In the genomic region with DNA sequence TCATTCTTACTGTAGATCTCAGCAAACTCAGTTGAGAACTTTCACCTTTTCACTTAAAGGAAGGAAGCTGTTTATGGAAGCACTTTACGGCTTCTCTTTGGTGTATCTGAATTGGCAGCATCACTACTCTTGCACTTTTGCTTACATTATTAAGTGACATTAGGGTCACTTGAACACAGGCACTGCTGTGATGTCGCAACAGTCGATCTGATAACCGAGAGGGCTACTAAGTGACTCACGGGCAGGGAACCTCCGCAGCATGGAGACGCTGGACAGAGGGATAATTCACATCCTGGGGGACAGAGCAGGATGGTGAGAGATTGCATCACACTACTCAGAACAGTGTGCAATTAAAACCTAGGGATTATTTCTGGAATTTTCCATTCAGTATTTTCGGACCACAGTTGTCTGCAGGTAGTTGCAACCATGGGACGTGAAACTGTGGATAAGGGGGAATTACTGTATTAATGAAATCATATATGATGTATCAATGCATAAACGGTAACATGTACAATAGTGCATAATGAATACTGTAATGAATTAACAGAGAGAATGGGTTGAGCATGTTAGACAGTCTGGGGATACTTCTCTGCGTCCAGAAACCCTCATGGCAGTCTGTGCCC, we compare ENCODE assay signal across 1 cellular context.
A peak's percentile ranks its signal among the peaks of the same experiment; 100 is the strongest.
TF ChIP-seq lines count a peak whose summit lies in the region.

No MANE protein-coding gene starts in this region.

TF ChIP-seq in HepG2, 621 proteins besides CTCF, POLR2A, EP300 and RAD21 (continued from another document and continues in another):
- TF ChIP-seq, protein P1, sequence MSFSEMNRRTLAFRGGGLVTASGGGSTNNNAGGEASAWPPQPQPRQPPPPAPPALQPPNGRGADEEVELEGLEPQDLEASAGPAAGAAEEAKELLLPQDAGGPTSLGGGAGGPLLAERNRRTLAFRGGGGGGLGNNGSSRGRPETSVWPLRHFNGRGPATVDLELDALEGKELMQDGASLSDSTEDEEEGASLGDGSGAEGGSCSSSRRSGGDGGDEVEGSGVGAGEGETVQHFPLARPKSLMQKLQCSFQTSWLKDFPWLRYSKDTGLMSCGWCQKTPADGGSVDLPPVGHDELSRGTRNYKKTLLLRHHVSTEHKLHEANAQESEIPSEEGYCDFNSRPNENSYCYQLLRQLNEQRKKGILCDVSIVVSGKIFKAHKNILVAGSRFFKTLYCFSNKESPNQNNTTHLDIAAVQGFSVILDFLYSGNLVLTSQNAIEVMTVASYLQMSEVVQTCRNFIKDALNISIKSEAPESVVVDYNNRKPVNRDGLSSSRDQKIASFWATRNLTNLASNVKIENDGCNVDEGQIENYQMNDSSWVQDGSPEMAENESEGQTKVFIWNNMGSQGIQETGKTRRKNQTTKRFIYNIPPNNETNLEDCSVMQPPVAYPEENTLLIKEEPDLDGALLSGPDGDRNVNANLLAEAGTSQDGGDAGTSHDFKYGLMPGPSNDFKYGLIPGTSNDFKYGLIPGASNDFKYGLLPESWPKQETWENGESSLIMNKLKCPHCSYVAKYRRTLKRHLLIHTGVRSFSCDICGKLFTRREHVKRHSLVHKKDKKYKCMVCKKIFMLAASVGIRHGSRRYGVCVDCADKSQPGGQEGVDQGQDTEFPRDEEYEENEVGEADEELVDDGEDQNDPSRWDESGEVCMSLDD (CRISPR knock-in tag; IDR thresholded peaks at IDR 0.05; ENCODE audit: borderline replicate concordance): peak; percentile 50; the same call in 1 of the 2 replicates
- TF ChIP-seq KDM5A (IDR thresholded peaks at IDR 0.05; ENCODE audit: borderline replicate concordance, low read length): no peak
- TF ChIP-seq ZNF850 (CRISPR knock-in tag; conservative IDR thresholded peaks at IDR 0.05): no peak
- no peak for TF ChIP-seq ATF7 (IDR thresholded peaks at IDR 0.05)
- no peak for TF ChIP-seq ATF7 (CRISPR knock-in tag; IDR thresholded peaks at IDR 0.05)
- no peak for TF ChIP-seq FOXA1 (IDR thresholded peaks at IDR 0.05)
- TF ChIP-seq FOXA1 (CRISPR knock-in tag; IDR thresholded peaks at IDR 0.05): no peak
- TF ChIP-seq SPEN (CRISPR knock-in tag; IDR thresholded peaks at IDR 0.05; ENCODE audit: low read depth): no peak
- TF ChIP-seq MXD4 (CRISPR knock-in tag; IDR thresholded peaks at IDR 0.05): no peak
- no peak for TF ChIP-seq RFX5 (IDR thresholded peaks at IDR 0.05; ENCODE audit: low read depth, low read length)
- TF ChIP-seq ZNF280D (CRISPR knock-in tag; IDR thresholded peaks at IDR 0.05): no peak
- TF ChIP-seq, protein P2, sequence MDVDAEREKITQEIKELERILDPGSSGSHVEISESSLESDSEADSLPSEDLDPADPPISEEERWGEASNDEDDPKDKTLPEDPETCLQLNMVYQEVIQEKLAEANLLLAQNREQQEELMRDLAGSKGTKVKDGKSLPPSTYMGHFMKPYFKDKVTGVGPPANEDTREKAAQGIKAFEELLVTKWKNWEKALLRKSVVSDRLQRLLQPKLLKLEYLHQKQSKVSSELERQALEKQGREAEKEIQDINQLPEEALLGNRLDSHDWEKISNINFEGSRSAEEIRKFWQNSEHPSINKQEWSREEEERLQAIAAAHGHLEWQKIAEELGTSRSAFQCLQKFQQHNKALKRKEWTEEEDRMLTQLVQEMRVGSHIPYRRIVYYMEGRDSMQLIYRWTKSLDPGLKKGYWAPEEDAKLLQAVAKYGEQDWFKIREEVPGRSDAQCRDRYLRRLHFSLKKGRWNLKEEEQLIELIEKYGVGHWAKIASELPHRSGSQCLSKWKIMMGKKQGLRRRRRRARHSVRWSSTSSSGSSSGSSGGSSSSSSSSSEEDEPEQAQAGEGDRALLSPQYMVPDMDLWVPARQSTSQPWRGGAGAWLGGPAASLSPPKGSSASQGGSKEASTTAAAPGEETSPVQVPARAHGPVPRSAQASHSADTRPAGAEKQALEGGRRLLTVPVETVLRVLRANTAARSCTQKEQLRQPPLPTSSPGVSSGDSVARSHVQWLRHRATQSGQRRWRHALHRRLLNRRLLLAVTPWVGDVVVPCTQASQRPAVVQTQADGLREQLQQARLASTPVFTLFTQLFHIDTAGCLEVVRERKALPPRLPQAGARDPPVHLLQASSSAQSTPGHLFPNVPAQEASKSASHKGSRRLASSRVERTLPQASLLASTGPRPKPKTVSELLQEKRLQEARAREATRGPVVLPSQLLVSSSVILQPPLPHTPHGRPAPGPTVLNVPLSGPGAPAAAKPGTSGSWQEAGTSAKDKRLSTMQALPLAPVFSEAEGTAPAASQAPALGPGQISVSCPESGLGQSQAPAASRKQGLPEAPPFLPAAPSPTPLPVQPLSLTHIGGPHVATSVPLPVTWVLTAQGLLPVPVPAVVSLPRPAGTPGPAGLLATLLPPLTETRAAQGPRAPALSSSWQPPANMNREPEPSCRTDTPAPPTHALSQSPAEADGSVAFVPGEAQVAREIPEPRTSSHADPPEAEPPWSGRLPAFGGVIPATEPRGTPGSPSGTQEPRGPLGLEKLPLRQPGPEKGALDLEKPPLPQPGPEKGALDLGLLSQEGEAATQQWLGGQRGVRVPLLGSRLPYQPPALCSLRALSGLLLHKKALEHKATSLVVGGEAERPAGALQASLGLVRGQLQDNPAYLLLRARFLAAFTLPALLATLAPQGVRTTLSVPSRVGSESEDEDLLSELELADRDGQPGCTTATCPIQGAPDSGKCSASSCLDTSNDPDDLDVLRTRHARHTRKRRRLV (CRISPR knock-in tag; IDR thresholded peaks at IDR 0.05): no peak
- peak; percentile 52; the same call in 1 of the 2 replicates for TF ChIP-seq HOXA3 (CRISPR knock-in tag; IDR thresholded peaks at IDR 0.05)
- TF ChIP-seq, protein P3, sequence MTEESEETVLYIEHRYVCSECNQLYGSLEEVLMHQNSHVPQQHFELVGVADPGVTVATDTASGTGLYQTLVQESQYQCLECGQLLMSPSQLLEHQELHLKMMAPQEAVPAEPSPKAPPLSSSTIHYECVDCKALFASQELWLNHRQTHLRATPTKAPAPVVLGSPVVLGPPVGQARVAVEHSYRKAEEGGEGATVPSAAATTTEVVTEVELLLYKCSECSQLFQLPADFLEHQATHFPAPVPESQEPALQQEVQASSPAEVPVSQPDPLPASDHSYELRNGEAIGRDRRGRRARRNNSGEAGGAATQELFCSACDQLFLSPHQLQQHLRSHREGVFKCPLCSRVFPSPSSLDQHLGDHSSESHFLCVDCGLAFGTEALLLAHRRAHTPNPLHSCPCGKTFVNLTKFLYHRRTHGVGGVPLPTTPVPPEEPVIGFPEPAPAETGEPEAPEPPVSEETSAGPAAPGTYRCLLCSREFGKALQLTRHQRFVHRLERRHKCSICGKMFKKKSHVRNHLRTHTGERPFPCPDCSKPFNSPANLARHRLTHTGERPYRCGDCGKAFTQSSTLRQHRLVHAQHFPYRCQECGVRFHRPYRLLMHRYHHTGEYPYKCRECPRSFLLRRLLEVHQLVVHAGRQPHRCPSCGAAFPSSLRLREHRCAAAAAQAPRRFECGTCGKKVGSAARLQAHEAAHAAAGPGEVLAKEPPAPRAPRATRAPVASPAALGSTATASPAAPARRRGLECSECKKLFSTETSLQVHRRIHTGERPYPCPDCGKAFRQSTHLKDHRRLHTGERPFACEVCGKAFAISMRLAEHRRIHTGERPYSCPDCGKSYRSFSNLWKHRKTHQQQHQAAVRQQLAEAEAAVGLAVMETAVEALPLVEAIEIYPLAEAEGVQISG (CRISPR knock-in tag; IDR thresholded peaks at IDR 0.05): no peak; the same call in 1 of the 2 replicates
- TF ChIP-seq SRF (IDR thresholded peaks at IDR 0.05; ENCODE audit: low read depth, low read length): no peak
- TF ChIP-seq GABPA (IDR thresholded peaks at IDR 0.05; ENCODE audit: low read depth, low read length): no peak
- no peak for TF ChIP-seq GABPA (CRISPR knock-in tag; IDR thresholded peaks at IDR 0.05; ENCODE audit: low read depth)
- peak; percentile 50 for TF ChIP-seq PAXIP1 (CRISPR knock-in tag; conservative IDR thresholded peaks at IDR 0.05)
- TF ChIP-seq, protein P4, sequence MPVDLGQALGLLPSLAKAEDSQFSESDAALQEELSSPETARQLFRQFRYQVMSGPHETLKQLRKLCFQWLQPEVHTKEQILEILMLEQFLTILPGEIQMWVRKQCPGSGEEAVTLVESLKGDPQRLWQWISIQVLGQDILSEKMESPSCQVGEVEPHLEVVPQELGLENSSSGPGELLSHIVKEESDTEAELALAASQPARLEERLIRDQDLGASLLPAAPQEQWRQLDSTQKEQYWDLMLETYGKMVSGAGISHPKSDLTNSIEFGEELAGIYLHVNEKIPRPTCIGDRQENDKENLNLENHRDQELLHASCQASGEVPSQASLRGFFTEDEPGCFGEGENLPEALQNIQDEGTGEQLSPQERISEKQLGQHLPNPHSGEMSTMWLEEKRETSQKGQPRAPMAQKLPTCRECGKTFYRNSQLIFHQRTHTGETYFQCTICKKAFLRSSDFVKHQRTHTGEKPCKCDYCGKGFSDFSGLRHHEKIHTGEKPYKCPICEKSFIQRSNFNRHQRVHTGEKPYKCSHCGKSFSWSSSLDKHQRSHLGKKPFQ (CRISPR knock-in tag; IDR thresholded peaks at IDR 0.05; ENCODE audit: insufficient replicate concordance): no peak
- TF ChIP-seq CEBPG (CRISPR knock-in tag; IDR thresholded peaks at IDR 0.05): peak; percentile 97
- TF ChIP-seq ZNF773 (CRISPR knock-in tag; IDR thresholded peaks at IDR 0.05; ENCODE audit: borderline replicate concordance): no peak
- TF ChIP-seq NR2F6 (IDR thresholded peaks at IDR 0.05): peak; percentile 69; the same call in 1 of the 2 replicates
- TF ChIP-seq NR2F6 (CRISPR knock-in tag; IDR thresholded peaks at IDR 0.05): peak; percentile 78
- no peak for TF ChIP-seq ZSCAN20 (CRISPR knock-in tag; IDR thresholded peaks at IDR 0.05; ENCODE audit: borderline replicate concordance)
- no peak for TF ChIP-seq BHLHE40 (IDR thresholded peaks at IDR 0.05; ENCODE audit: low read length)
- TF ChIP-seq, protein P5, sequence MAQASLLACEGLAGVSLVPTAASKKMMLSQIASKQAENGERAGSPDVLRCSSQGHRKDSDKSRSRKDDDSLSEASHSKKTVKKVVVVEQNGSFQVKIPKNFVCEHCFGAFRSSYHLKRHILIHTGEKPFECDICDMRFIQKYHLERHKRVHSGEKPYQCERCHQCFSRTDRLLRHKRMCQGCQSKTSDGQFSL (CRISPR knock-in tag; IDR thresholded peaks at IDR 0.05): no peak
- TF ChIP-seq STAT5B (CRISPR knock-in tag; IDR thresholded peaks at IDR 0.05): no peak
- TF ChIP-seq RARG (CRISPR knock-in tag; IDR thresholded peaks at IDR 0.05; ENCODE audit: low read depth): no peak
- TF ChIP-seq, protein P6, sequence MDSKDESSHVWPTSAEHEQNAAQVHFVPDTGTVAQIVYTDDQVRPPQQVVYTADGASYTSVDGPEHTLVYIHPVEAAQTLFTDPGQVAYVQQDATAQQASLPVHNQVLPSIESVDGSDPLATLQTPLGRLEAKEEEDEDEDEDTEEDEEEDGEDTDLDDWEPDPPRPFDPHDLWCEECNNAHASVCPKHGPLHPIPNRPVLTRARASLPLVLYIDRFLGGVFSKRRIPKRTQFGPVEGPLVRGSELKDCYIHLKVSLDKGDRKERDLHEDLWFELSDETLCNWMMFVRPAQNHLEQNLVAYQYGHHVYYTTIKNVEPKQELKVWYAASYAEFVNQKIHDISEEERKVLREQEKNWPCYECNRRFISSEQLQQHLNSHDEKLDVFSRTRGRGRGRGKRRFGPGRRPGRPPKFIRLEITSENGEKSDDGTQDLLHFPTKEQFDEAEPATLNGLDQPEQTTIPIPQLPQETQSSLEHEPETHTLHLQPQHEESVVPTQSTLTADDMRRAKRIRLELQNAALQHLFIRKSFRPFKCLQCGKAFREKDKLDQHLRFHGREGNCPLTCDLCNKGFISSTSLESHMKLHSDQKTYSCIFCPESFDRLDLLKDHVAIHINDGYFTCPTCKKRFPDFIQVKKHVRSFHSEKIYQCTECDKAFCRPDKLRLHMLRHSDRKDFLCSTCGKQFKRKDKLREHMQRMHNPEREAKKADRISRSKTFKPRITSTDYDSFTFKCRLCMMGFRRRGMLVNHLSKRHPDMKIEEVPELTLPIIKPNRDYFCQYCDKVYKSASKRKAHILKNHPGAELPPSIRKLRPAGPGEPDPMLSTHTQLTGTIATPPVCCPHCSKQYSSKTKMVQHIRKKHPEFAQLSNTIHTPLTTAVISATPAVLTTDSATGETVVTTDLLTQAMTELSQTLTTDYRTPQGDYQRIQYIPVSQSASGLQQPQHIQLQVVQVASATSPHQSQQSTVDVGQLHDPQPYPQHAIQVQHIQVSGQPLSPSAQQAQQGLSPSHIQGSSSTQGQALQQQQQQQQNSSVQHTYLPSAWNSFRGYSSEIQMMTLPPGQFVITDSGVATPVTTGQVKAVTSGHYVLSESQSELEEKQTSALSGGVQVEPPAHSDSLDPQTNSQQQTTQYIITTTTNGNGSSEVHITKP (CRISPR knock-in tag; IDR thresholded peaks at IDR 0.05; ENCODE audit: low read depth): peak; percentile 70; the same call in 1 of the 2 replicates
- no peak for TF ChIP-seq MEF2D (CRISPR knock-in tag; IDR thresholded peaks at IDR 0.05)
